Comparison of ENCODE assay signal across 9 cellular contexts in genomic region chr1:108877858-108878257, GRCh38. TPM values are rescaled to one million over a fixed set of nuclear protein-coding genes. Genes with fewer than 3 reads are reported as not detected.
DNase-seq lines count a peak whose midpoint lies in the region; ATAC-seq lines count a peak whose summit lies in the region.
"Had no signal": no experiment of that assay in that cellular context is flagged by ENCODE, and none has a peak within 500 bp of the region (broad histone marks: within the 10 kb centered on the region; RNA-seq: fewer than 3 reads in every experiment).

No MANE protein-coding gene starts in this region.

- peak overlapping the region; percentile 4 for H3K27ac Mint-ChIP-seq in stimulated activated naive CD8-positive, alpha-beta T cell treated with anti-CD3 and anti-CD28 coated beads, Interleukin-15, Interleukin-2, amounts not matched to agents 100 ng/mL and 50 ng/mL, for 24 hours
- peak overlapping the region; percentile 76 for H3K27ac Mint-ChIP-seq in T-helper 17 cell

- no peaks in the 10 kb centered on the region for H3K9me3 Mint-ChIP-seq in stimulated activated naive CD8-positive, alpha-beta T cell treated with anti-CD3 and anti-CD28 coated beads, Interleukin-15, Interleukin-2, amounts not matched to agents 100 ng/mL and 50 ng/mL, for 24 hours

- no peak for DNase-seq in stimulated activated naive CD8-positive, alpha-beta T cell treated with anti-CD3 and anti-CD28 coated beads, Interleukin-15, Interleukin-2, amounts not matched to agents 100 U/mL and 50 U/mL, for 24 hours
- DNase-seq in T-helper 17 cell (no peak), globus pallidus (ENCODE audit: low spot score) (peak; percentile 64), skeletal muscle cell (ENCODE audit: low read depth) (no peak), iPS-NIHi11 (ENCODE audit: low spot score) (no peak), DMS153 treated with DMSO at 0.1 percent for 48 hours (lab: John Stamatoyannopoulos, UW; ENCODE audit: unreplicated experiment) (no peak)

- peak overlapping the region; percentile 88 for H3K4me3 Mint-ChIP-seq in stimulated activated naive CD8-positive, alpha-beta T cell treated with anti-CD3 and anti-CD28 coated beads, Interleukin-15, Interleukin-2, amounts not matched to agents 100 ng/mL and 50 ng/mL, for 24 hours
- peak overlapping the region; percentile 92 for H3K4me3 Mint-ChIP-seq in T-helper 17 cell

- no peaks in the 10 kb centered on the region for H3K36me3 Mint-ChIP-seq in stimulated activated naive CD8-positive, alpha-beta T cell treated with anti-CD3 and anti-CD28 coated beads, Interleukin-15, Interleukin-2, amounts not matched to agents 100 ng/mL and 50 ng/mL, for 24 hours (ENCODE audit: low read depth)
- H3K36me3 Mint-ChIP-seq in T-helper 17 cell (ENCODE audit: low read depth) = no peaks in the 10 kb centered on the region

- ATAC-seq in stimulated activated naive CD8-positive, alpha-beta T cell treated with anti-CD3 and anti-CD28 coated beads, Interleukin-15, Interleukin-2, amounts not matched to agents 100 U/mL and 50 U/mL, for 24 hours = no peak
- ATAC-seq in T-helper 17 cell = no peak
- no peak for ATAC-seq in GM19351 (IDR thresholded peaks at IDR 0.05; ENCODE audit: unreplicated experiment)

- H3K4me1 Mint-ChIP-seq in stimulated activated naive CD8-positive, alpha-beta T cell treated with anti-CD3 and anti-CD28 coated beads, Interleukin-15, Interleukin-2, amounts not matched to agents 100 ng/mL and 50 ng/mL, for 24 hours (ENCODE audit: low read depth) = peaks cover 7% of the 10 kb centered on the region
- H3K4me1 Mint-ChIP-seq in T-helper 17 cell = peaks cover 9% of the 10 kb centered on the region

- H3K27me3 Mint-ChIP-seq in stimulated activated naive CD8-positive, alpha-beta T cell treated with anti-CD3 and anti-CD28 coated beads, Interleukin-15, Interleukin-2, amounts not matched to agents 100 ng/mL and 50 ng/mL, for 24 hours = peaks cover 8% of the 10 kb centered on the region
- H3K27me3 Mint-ChIP-seq in T-helper 17 cell = peaks cover 12% of the 10 kb centered on the region

- peak overlapping the region; percentile 87 for H3K4me3 ChIP-seq in skeletal muscle cell (ENCODE audit: low read depth, low read length)

- no peaks in the 10 kb centered on the region for H3K9me3 ChIP-seq in T-helper 17 cell (ENCODE audit: control insufficient read depth, low read length, poor library complexity, severe bottlenecking)

RNA-seq across cellular contexts. Expression of gene GPSM2, which starts 1.1 kb away (rescaled TPM):
- 1 to 10 TPM in 1 of 2 donors, under 1 TPM in 1; 0.75 to 1.5 TPM for total RNA-seq in T-helper 17 cell

RNA-seq across cellular contexts. Expression of gene AKNAD1, which starts 21.0 kb away (rescaled TPM):
- total RNA-seq in T-helper 17 cell = not detected
- total RNA-seq: liver had no signal
